ENCODE assay signal across 9 cellular contexts in the genomic region with DNA sequence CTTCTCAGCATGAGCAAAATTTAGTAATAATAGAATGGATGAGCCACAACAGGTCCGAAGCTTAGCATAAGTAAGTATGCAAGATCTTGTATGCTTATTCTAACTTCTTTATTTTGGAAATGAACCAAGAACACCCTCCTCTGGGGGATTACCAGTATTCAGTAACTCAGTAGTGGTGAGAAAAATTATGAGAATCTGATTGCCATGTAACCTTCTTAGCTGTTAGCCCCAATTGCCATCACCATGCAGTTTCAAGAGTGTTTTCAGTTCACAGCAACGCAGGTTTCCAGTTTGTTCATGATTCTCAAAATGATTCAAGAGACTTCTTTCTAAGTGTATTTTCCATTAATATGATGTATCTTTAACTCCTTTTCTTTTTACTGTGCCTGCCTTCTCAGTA.
"Had no signal": no experiment of that assay in that cellular context is flagged by ENCODE, and none has a peak within 500 bp of the region (broad histone marks: within the 10 kb centered on the region; RNA-seq: fewer than 3 reads in every experiment).

No MANE protein-coding gene starts in this region.

- H3K27ac Mint-ChIP-seq: IgD-negative memory B cell had no signal

- H3K27me3 Mint-ChIP-seq: IgD-negative memory B cell had no signal

- ATAC-seq: HepG2, K562 had no signal

- H3K4me2 ChIP-seq: KMS-11 had no signal

- FAIRE-seq: HepG2, HTR-8/SVneo, K562 had no signal

- H3K4me3 Mint-ChIP-seq: IgD-negative memory B cell had no signal

- H3K4me1 Mint-ChIP-seq: IgD-negative memory B cell had no signal

- H3K36me3 Mint-ChIP-seq: IgD-negative memory B cell had no signal

- H3K27ac ChIP-seq: HL-60, KMS-11 had no signal

- DNase-seq: IMR-90, KBM-7, KG1 had no signal

- H3K9ac ChIP-seq: KMS-11 had no signal

- H3K4me3 ChIP-seq: K562 had no signal
